Comparison of ENCODE assay signal across 1 cellular context in the genomic region with DNA sequence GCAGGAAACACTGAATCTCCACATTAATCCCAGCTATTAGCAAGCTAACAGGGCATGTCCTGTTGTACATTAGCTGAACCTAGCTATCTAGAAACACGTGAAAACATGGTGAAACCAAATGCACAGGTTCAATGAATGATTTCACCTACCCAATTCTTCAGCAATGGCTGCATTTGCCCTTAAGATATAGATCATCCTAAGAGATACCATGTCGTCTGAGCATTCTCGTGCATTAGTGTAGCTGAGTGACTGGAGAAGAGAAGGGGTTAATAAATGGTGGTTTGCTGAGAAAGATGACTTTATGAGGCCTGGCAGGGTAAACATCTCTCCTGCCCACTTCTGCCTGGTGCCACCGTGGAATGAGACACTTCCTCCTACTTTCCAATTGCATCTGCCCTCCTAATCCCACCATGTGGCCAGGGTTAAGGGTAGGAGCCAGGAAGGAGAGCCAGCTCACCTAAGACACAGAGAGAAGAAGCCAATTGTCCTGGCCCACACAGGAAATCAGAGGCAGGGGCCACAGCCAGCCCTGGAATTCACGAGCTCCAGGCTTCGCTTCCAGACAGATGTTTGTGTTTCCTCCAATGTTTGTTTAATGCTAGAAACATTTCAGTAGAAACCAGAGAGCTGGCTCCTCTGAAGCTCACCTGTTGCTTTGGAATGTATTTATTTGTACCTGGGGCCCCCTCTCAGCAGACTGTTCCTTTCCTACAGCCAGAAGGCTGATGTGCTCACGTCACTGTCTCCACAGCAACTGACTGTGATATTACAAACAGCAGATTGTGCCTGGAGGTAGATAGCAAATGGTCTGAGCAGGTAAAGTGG.
A peak's percentile ranks its signal among the peaks of the same experiment; 100 is the strongest.
TF ChIP-seq lines count a peak whose summit lies in the region.

No MANE protein-coding gene starts in this region.

TF ChIP-seq in HepG2, 621 proteins besides CTCF, POLR2A, EP300 and RAD21 (continues in another document):
- TF ChIP-seq ZBTB20 (CRISPR knock-in tag; IDR thresholded peaks at IDR 0.05; ENCODE audit: borderline replicate concordance, low read depth) (peak; percentile 25; the same call in 1 of the 2 replicates), SALL1 (CRISPR knock-in tag; IDR thresholded peaks at IDR 0.05) (peak; percentile 67), PHF5A (CRISPR knock-in tag; IDR thresholded peaks at IDR 0.05; ENCODE audit: low read depth, unreplicated experiment) (peak; percentile 6), SKI (IDR thresholded peaks at IDR 0.05; ENCODE audit: partially characterized antibody) (peak; percentile 44), CREM (IDR thresholded peaks at IDR 0.05) (peak; percentile 75), CREM (CRISPR knock-in tag; IDR thresholded peaks at IDR 0.05) (no peak), IKZF1 (IDR thresholded peaks at IDR 0.05) (no peak), THYN1 (CRISPR knock-in tag; IDR thresholded peaks at IDR 0.05; ENCODE audit: borderline replicate concordance, low read depth) (no peak), ZNF33B (CRISPR knock-in tag; IDR thresholded peaks at IDR 0.05) (no peak), KAT7 (CRISPR knock-in tag; IDR thresholded peaks at IDR 0.05; ENCODE audit: borderline replicate concordance) (no peak), JUND (CRISPR knock-in tag; IDR thresholded peaks at IDR 0.05) (no peak), ZNF30 (CRISPR knock-in tag; IDR thresholded peaks at IDR 0.05) (no peak), ZSCAN22 (CRISPR knock-in tag; IDR thresholded peaks at IDR 0.05) (no peak), DNMT3B (CRISPR knock-in tag; conservative IDR thresholded peaks at IDR 0.05) (no peak), SPEN (CRISPR knock-in tag; IDR thresholded peaks at IDR 0.05; ENCODE audit: low read depth) (no peak), NCOR1 (IDR thresholded peaks at IDR 0.05; ENCODE audit: borderline replicate concordance, low read length) (peak; percentile 37; the same call in 1 of the 2 replicates), ELF4 (CRISPR knock-in tag; IDR thresholded peaks at IDR 0.05; ENCODE audit: borderline replicate concordance) (peak; percentile 53; the same call in 1 of the 2 replicates), NR2F6 (IDR thresholded peaks at IDR 0.05) (no peak), NR2F6 (CRISPR knock-in tag; IDR thresholded peaks at IDR 0.05) (peak; percentile 36; the same call in 1 of the 2 replicates), ETV5 (CRISPR knock-in tag; IDR thresholded peaks at IDR 0.05; ENCODE audit: borderline replicate concordance) (peak; percentile 43; the same call in 1 of the 2 replicates), ZNF367 (CRISPR knock-in tag; IDR thresholded peaks at IDR 0.05; ENCODE audit: borderline replicate concordance) (no peak)
- TF ChIP-seq, protein P1, sequence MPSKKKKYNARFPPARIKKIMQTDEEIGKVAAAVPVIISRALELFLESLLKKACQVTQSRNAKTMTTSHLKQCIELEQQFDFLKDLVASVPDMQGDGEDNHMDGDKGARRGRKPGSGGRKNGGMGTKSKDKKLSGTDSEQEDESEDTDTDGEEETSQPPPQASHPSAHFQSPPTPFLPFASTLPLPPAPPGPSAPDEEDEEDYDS (CRISPR knock-in tag; IDR thresholded peaks at IDR 0.05): no peak
- TF ChIP-seq, protein P2, sequence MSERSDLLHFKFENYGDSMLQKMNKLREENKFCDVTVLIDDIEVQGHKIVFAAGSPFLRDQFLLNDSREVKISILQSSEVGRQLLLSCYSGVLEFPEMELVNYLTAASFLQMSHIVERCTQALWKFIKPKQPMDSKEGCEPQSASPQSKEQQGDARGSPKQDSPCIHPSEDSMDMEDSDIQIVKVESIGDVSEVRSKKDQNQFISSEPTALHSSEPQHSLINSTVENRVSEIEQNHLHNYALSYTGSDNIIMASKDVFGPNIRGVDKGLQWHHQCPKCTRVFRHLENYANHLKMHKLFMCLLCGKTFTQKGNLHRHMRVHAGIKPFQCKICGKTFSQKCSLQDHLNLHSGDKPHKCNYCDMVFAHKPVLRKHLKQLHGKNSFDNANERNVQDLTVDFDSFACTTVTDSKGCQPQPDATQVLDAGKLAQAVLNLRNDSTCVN (CRISPR knock-in tag; IDR thresholded peaks at IDR 0.05; ENCODE audit: borderline replicate concordance): peak; percentile 89; the same call in 1 of the 2 replicates
- TF ChIP-seq, protein P3, sequence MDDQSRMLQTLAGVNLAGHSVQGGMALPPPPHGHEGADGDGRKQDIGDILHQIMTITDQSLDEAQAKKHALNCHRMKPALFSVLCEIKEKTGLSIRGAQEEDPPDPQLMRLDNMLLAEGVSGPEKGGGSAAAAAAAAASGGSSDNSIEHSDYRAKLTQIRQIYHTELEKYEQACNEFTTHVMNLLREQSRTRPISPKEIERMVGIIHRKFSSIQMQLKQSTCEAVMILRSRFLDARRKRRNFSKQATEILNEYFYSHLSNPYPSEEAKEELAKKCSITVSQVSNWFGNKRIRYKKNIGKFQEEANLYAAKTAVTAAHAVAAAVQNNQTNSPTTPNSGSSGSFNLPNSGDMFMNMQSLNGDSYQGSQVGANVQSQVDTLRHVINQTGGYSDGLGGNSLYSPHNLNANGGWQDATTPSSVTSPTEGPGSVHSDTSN (CRISPR knock-in tag; IDR thresholded peaks at IDR 0.05; ENCODE audit: borderline replicate concordance): no peak
- TF ChIP-seq, protein P4, sequence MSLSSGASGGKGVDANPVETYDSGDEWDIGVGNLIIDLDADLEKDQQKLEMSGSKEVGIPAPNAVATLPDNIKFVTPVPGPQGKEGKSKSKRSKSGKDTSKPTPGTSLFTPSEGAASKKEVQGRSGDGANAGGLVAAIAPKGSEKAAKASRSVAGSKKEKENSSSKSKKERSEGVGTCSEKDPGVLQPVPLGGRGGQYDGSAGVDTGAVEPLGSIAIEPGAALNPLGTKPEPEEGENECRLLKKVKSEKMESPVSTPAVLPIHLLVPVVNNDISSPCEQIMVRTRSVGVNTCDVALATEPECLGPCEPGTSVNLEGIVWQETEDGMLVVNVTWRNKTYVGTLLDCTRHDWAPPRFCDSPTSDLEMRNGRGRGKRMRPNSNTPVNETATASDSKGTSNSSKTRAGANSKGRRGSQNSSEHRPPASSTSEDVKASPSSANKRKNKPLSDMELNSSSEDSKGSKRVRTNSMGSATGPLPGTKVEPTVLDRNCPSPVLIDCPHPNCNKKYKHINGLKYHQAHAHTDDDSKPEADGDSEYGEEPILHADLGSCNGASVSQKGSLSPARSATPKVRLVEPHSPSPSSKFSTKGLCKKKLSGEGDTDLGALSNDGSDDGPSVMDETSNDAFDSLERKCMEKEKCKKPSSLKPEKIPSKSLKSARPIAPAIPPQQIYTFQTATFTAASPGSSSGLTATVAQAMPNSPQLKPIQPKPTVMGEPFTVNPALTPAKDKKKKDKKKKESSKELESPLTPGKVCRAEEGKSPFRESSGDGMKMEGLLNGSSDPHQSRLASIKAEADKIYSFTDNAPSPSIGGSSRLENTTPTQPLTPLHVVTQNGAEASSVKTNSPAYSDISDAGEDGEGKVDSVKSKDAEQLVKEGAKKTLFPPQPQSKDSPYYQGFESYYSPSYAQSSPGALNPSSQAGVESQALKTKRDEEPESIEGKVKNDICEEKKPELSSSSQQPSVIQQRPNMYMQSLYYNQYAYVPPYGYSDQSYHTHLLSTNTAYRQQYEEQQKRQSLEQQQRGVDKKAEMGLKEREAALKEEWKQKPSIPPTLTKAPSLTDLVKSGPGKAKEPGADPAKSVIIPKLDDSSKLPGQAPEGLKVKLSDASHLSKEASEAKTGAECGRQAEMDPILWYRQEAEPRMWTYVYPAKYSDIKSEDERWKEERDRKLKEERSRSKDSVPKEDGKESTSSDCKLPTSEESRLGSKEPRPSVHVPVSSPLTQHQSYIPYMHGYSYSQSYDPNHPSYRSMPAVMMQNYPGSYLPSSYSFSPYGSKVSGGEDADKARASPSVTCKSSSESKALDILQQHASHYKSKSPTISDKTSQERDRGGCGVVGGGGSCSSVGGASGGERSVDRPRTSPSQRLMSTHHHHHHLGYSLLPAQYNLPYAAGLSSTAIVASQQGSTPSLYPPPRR (CRISPR knock-in tag; IDR thresholded peaks at IDR 0.05; ENCODE audit: borderline replicate concordance): peak; percentile 33; the same call in 1 of the 2 replicates
- TF ChIP-seq, protein P5, sequence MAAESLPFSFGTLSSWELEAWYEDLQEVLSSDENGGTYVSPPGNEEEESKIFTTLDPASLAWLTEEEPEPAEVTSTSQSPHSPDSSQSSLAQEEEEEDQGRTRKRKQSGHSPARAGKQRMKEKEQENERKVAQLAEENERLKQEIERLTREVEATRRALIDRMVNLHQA (CRISPR knock-in tag; IDR thresholded peaks at IDR 0.05): no peak
- TF ChIP-seq, protein P6, sequence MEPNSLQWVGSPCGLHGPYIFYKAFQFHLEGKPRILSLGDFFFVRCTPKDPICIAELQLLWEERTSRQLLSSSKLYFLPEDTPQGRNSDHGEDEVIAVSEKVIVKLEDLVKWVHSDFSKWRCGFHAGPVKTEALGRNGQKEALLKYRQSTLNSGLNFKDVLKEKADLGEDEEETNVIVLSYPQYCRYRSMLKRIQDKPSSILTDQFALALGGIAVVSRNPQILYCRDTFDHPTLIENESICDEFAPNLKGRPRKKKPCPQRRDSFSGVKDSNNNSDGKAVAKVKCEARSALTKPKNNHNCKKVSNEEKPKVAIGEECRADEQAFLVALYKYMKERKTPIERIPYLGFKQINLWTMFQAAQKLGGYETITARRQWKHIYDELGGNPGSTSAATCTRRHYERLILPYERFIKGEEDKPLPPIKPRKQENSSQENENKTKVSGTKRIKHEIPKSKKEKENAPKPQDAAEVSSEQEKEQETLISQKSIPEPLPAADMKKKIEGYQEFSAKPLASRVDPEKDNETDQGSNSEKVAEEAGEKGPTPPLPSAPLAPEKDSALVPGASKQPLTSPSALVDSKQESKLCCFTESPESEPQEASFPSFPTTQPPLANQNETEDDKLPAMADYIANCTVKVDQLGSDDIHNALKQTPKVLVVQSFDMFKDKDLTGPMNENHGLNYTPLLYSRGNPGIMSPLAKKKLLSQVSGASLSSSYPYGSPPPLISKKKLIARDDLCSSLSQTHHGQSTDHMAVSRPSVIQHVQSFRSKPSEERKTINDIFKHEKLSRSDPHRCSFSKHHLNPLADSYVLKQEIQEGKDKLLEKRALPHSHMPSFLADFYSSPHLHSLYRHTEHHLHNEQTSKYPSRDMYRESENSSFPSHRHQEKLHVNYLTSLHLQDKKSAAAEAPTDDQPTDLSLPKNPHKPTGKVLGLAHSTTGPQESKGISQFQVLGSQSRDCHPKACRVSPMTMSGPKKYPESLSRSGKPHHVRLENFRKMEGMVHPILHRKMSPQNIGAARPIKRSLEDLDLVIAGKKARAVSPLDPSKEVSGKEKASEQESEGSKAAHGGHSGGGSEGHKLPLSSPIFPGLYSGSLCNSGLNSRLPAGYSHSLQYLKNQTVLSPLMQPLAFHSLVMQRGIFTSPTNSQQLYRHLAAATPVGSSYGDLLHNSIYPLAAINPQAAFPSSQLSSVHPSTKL (CRISPR knock-in tag; IDR thresholded peaks at IDR 0.05): peak; percentile 61
- TF ChIP-seq, protein P7, sequence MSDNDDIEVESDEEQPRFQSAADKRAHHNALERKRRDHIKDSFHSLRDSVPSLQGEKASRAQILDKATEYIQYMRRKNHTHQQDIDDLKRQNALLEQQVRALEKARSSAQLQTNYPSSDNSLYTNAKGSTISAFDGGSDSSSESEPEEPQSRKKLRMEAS (IDR thresholded peaks at IDR 0.05): no peak
- TF ChIP-seq, protein P8, sequence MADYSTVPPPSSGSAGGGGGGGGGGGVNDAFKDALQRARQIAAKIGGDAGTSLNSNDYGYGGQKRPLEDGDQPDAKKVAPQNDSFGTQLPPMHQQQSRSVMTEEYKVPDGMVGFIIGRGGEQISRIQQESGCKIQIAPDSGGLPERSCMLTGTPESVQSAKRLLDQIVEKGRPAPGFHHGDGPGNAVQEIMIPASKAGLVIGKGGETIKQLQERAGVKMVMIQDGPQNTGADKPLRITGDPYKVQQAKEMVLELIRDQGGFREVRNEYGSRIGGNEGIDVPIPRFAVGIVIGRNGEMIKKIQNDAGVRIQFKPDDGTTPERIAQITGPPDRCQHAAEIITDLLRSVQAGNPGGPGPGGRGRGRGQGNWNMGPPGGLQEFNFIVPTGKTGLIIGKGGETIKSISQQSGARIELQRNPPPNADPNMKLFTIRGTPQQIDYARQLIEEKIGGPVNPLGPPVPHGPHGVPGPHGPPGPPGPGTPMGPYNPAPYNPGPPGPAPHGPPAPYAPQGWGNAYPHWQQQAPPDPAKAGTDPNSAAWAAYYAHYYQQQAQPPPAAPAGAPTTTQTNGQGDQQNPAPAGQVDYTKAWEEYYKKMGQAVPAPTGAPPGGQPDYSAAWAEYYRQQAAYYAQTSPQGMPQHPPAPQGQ (CRISPR knock-in tag; IDR thresholded peaks at IDR 0.05; ENCODE audit: borderline replicate concordance): no peak
- TF ChIP-seq, protein P9, sequence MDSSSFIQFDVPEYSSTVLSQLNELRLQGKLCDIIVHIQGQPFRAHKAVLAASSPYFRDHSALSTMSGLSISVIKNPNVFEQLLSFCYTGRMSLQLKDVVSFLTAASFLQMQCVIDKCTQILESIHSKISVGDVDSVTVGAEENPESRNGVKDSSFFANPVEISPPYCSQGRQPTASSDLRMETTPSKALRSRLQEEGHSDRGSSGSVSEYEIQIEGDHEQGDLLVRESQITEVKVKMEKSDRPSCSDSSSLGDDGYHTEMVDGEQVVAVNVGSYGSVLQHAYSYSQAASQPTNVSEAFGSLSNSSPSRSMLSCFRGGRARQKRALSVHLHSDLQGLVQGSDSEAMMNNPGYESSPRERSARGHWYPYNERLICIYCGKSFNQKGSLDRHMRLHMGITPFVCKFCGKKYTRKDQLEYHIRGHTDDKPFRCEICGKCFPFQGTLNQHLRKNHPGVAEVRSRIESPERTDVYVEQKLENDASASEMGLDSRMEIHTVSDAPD (CRISPR knock-in tag; IDR thresholded peaks at IDR 0.05): no peak
- TF ChIP-seq, protein P10, sequence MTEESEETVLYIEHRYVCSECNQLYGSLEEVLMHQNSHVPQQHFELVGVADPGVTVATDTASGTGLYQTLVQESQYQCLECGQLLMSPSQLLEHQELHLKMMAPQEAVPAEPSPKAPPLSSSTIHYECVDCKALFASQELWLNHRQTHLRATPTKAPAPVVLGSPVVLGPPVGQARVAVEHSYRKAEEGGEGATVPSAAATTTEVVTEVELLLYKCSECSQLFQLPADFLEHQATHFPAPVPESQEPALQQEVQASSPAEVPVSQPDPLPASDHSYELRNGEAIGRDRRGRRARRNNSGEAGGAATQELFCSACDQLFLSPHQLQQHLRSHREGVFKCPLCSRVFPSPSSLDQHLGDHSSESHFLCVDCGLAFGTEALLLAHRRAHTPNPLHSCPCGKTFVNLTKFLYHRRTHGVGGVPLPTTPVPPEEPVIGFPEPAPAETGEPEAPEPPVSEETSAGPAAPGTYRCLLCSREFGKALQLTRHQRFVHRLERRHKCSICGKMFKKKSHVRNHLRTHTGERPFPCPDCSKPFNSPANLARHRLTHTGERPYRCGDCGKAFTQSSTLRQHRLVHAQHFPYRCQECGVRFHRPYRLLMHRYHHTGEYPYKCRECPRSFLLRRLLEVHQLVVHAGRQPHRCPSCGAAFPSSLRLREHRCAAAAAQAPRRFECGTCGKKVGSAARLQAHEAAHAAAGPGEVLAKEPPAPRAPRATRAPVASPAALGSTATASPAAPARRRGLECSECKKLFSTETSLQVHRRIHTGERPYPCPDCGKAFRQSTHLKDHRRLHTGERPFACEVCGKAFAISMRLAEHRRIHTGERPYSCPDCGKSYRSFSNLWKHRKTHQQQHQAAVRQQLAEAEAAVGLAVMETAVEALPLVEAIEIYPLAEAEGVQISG (CRISPR knock-in tag; IDR thresholded peaks at IDR 0.05): peak; percentile 36; the same call in 1 of the 2 replicates
- TF ChIP-seq, protein P11, sequence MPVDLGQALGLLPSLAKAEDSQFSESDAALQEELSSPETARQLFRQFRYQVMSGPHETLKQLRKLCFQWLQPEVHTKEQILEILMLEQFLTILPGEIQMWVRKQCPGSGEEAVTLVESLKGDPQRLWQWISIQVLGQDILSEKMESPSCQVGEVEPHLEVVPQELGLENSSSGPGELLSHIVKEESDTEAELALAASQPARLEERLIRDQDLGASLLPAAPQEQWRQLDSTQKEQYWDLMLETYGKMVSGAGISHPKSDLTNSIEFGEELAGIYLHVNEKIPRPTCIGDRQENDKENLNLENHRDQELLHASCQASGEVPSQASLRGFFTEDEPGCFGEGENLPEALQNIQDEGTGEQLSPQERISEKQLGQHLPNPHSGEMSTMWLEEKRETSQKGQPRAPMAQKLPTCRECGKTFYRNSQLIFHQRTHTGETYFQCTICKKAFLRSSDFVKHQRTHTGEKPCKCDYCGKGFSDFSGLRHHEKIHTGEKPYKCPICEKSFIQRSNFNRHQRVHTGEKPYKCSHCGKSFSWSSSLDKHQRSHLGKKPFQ (CRISPR knock-in tag; IDR thresholded peaks at IDR 0.05; ENCODE audit: insufficient replicate concordance): no peak
